ENCODE assay signal across 15 cellular contexts in the genomic region with DNA sequence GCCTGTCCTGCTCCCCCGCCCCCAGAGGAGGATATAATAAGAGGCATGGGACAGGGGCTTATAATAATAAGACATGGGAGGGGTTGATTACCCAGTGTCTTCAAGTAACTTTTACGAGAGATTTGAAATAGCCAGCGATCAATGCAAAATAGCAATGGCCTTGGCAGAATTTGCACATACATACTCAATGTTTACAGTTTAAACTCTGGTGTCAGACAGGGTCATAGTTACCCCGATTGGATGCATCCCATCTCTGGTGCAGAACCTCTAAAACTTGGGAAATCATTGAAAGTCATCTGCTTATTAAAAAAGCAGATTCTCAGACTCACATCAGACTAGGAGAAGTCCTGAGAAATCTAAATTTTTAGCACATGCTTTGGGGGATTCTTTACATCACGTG.
DNase-seq lines count a peak whose midpoint lies in the region; ATAC-seq and TF ChIP-seq lines count a peak whose summit lies in the region.
"Had no signal": no experiment of that assay in that cellular context is flagged by ENCODE, and none has a peak within 500 bp of the region (broad histone marks: within the 10 kb centered on the region; RNA-seq: fewer than 3 reads in every experiment).

No MANE protein-coding gene starts in this region.

- TF ChIP-seq CTCF in breast epithelium (IDR thresholded peaks at IDR 0.05) (no peak), MCF 10A (IDR thresholded peaks at IDR 0.05; ENCODE audit: unreplicated experiment) (no peak), brain (conservative IDR thresholded peaks at IDR 0.05) (no peak), prostate gland (IDR thresholded peaks at IDR 0.05) (no peak), suprapubic skin (IDR thresholded peaks at IDR 0.05) (no peak)

- no peaks in the 10 kb centered on the region for H3K9me3 ChIP-seq in breast epithelium
- no peaks in the 10 kb centered on the region for H3K9me3 ChIP-seq in prostate gland
- no peaks in the 10 kb centered on the region for H3K9me3 ChIP-seq in suprapubic skin

- no peaks in the 10 kb centered on the region for H3K9me3 Mint-ChIP-seq in MCF 10A (ENCODE audit: unreplicated experiment)
- peaks cover 0 to 3% (median 0%) of the 10 kb centered on the region in 5 experiments for H3K9me3 Mint-ChIP-seq in brain
- H3K9me3 Mint-ChIP-seq: CD8-positive, alpha-beta memory T cell; GM23338 had no signal

- TF ChIP-seq POLR2A in breast epithelium (IDR thresholded peaks at IDR 0.05), result no peak
- TF ChIP-seq POLR2A in prostate gland (IDR thresholded peaks at IDR 0.05), result no peak
- no peak for TF ChIP-seq POLR2A in suprapubic skin (IDR thresholded peaks at IDR 0.05)

- 83% methylated on average over 5 of the region's 5 CpGs for WGBS in prostate gland
- WGBS in suprapubic skin, result 73% methylated on average over 5 of the region's 5 CpGs

- H3K4me3 ChIP-seq in breast epithelium, result no peak overlapping the region
- no peak overlapping the region for H3K4me3 ChIP-seq in prostate gland
- H3K4me3 ChIP-seq in suprapubic skin, result no peak overlapping the region
- H3K4me3 ChIP-seq: GM23338 had no signal

- DNase-seq in breast epithelium (ENCODE audit: low spot score in 2 of 2) (no peak), MCF 10A (ENCODE audit: unreplicated experiment) (no peak), prostate gland (ENCODE audit: low spot score) (no peak), suprapubic skin (ENCODE audit: low spot score in 2 of 2) (no peak), NCI-H526 treated with DMSO at 0.1 percent for 48 hours (lab: John Stamatoyannopoulos, UW) (no peak), HEK293T (ENCODE audit: extremely low spot score) (no peak)
- DNase-seq: CD8-positive, alpha-beta memory T cell; DMS53; GF-D8; H7 had no signal

- intact Hi-C loops in breast epithelium (cut with DNase I; ENCODE audit: low total_unique reads), result no loop called here
- intact Hi-C loops in MCF 10A (cut with micrococcal nuclease), result no loop called here
- intact Hi-C loops in prostate gland (cut with DNase I), result no loop called here

- CTCF ChIA-PET in MCF 10A (lab: Yijun Ruan, JAX), result interaction anchor here (0.6 to 2.2 kb wide), 4 partner anchors 10 to 52 kb away, joined by 3 to 11 read pairs (median 4); no protein-coding TSS in a partner anchor
- CTCF ChIA-PET in HEK293T (lab: Yijun Ruan, JAX), result no interaction called here

- BruUV-seq in MCF 10A (replicated peaks; lab: Mats Ljungman, UMichigan), result no TSS peak

- no peaks in the 10 kb centered on the region for H3K27me3 ChIP-seq in breast epithelium
- no peaks in the 10 kb centered on the region for H3K27me3 ChIP-seq in prostate gland (replicated peaks; ENCODE audit: insufficient read depth)
- H3K27me3 ChIP-seq in suprapubic skin, result no peaks in the 10 kb centered on the region

- no peaks in the 10 kb centered on the region for H3K36me3 ChIP-seq in breast epithelium
- no peaks in the 10 kb centered on the region for H3K36me3 ChIP-seq in prostate gland
- no peaks in the 10 kb centered on the region for H3K36me3 ChIP-seq in suprapubic skin

- TF ChIP-seq EP300 in suprapubic skin (IDR thresholded peaks at IDR 0.05), result no peak

- no peak for ATAC-seq in GM21717 (IDR thresholded peaks at IDR 0.05; ENCODE audit: unreplicated experiment)
- ATAC-seq: GM23338 had no signal

- POLR2A ChIA-PET in MCF 10A (lab: Yijun Ruan, JAX) (interaction anchor here (0.7 to 1.0 kb wide), 4 partner anchors 9 to 146 kb away, joined by 3 read pairs; no protein-coding TSS in a partner anchor), HEK293T (lab: Yijun Ruan, JAX) (no interaction called here)

- H3K4me3 Mint-ChIP-seq in MCF 10A (ENCODE audit: unreplicated experiment) (no peak overlapping the region), brain (peak overlapping the region in 4 of 5 experiments; percentile 43 to 95 (median 86))
- H3K4me3 Mint-ChIP-seq: CD8-positive, alpha-beta memory T cell; GM23338 had no signal

- H3K27ac ChIP-seq in breast epithelium (peak overlapping the region; percentile 49 to 72), prostate gland (peak overlapping the region; percentile 12 to 34), suprapubic skin (peak overlapping the region; percentile 26)
- H3K27ac ChIP-seq: 22Rv1, HL-60 had no signal

- H3K4me1 Mint-ChIP-seq in MCF 10A (ENCODE audit: insufficient read depth, unreplicated experiment) (peaks cover 22% of the 10 kb centered on the region), brain (peaks cover 59% of the 10 kb centered on the region)

- no peaks in the 10 kb centered on the region for H3K27me3 Mint-ChIP-seq in MCF 10A (ENCODE audit: insufficient read depth, unreplicated experiment)
- H3K27me3 Mint-ChIP-seq in brain, result peaks cover 3% of the 10 kb centered on the region
- H3K27me3 Mint-ChIP-seq: CD8-positive, alpha-beta memory T cell had no signal

- H3K4me1 ChIP-seq in breast epithelium (peaks cover 0 to 19% of the 10 kb centered on the region in 2 donors), prostate gland (replicated peaks) (peaks cover 5% of the 10 kb centered on the region), suprapubic skin (peaks cover 29% of the 10 kb centered on the region)

- H3K27ac Mint-ChIP-seq in MCF 10A (ENCODE audit: low read depth, unreplicated experiment), result no peak overlapping the region
- H3K27ac Mint-ChIP-seq in brain, result peak overlapping the region in 2 of 5 experiments; percentile 10 to 70

- peaks cover 6% of the 10 kb centered on the region for H3K36me3 Mint-ChIP-seq in MCF 10A (ENCODE audit: insufficient read depth, unreplicated experiment)
- peaks cover 15% of the 10 kb centered on the region for H3K36me3 Mint-ChIP-seq in brain

TF ChIP-seq in HEK293T, 16 proteins besides CTCF, POLR2A, EP300 and RAD21:
- TF ChIP-seq ELF4 (IDR thresholded peaks at IDR 0.05), result no peak
- no peak for TF ChIP-seq HDGF (IDR thresholded peaks at IDR 0.05; ENCODE audit: borderline replicate concordance)
- no peak for TF ChIP-seq NFRKB (IDR thresholded peaks at IDR 0.05)
- TF ChIP-seq FOXA1 (IDR thresholded peaks at IDR 0.05), result no peak
- TF ChIP-seq SP1 (IDR thresholded peaks at IDR 0.05), result no peak
- no peak for TF ChIP-seq TARDBP (IDR thresholded peaks at IDR 0.05)
